ENCODE assay signal across 15 cellular contexts in the genomic region with DNA sequence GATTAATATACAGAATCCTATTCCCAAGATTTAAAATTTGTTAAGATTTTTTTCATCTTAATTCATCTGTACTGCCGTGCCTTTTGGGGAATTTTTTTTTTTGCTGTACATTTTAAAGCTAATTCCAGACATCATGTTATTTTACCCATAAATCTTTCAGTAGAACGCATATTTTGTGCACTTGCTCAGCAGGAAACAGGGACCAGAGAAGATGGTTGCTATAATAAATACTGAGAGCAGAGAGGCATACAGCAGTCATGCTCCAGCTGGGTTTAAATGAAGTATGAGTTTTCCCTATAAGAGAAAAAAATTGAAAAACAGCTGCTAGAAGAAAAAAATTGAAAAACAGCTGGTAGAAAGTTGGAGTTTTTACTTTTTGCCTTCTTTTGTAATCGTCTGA.
"Had no signal": no experiment of that assay in that cellular context is flagged by ENCODE, and none has a peak within 500 bp of the region (broad histone marks: within the 10 kb centered on the region; RNA-seq: fewer than 3 reads in every experiment).

No MANE protein-coding gene starts in this region.

- H3K9me3 Mint-ChIP-seq: memory B cell, natural killer cell, neural crest cell, type B pancreatic cell had no signal

- H3K27ac Mint-ChIP-seq: memory B cell, mesothelial cell of epicardium, natural killer cell, type B pancreatic cell had no signal

- H3K4me1 ChIP-seq: left ventricle myocardium inferior, lower lobe of right lung, stomach had no signal

- H3K36me3 Mint-ChIP-seq: memory B cell, mesothelial cell of epicardium, natural killer cell, type B pancreatic cell had no signal

- H3K9me3 ChIP-seq: left ventricle myocardium inferior, lower lobe of right lung, stomach had no signal

- H3K4me3 ChIP-seq: left ventricle myocardium inferior, lower lobe of right lung, stomach had no signal

- H3K27me3 ChIP-seq: foreskin keratinocyte, stomach had no signal

- DNase-seq: effector memory CD4-positive, alpha-beta T cell; foreskin keratinocyte; kidney; left cardiac atrium; left ventricle myocardium inferior; lower lobe of right lung; natural killer cell; posterior cingulate gyrus; small intestine; stimulated activated CD4-positive, alpha-beta T cell treated with anti-CD3 and anti-CD28 coated beads, Interleukin-12 subunit alpha, Interleukin-12 subunit beta, amount 100 ng/mL, for 4 hours; stomach had no signal

- H3K4me1 Mint-ChIP-seq: memory B cell, natural killer cell, neural crest cell had no signal

- H3K27me3 Mint-ChIP-seq: memory B cell, type B pancreatic cell had no signal

- H3K4me3 Mint-ChIP-seq: memory B cell, mesothelial cell of epicardium, natural killer cell, neural crest cell, type B pancreatic cell had no signal

- H3K36me3 ChIP-seq: left ventricle myocardium inferior, lower lobe of right lung, stomach had no signal
